In the genomic region with DNA sequence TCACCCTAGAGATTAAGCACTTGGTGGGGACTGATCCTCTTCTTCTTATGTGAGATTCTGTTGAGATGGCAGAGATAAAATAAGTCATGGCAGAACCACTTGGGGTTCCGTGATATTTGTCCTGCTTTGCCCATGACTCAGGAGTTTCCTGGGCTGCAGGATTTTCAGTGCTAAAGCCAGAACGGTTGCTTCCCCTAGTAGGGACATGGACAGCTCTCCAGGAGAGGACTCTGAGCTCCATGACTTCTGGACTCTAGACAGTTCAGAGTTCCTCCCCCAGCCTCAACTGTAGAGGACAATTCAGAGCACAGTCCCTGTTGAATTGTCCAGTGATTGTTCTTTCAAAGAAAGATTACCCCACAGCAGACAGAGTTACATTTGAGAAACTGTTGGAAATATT, we compare ENCODE assay signal across 15 cellular contexts.
DNase-seq lines count a peak whose midpoint lies in the region; ATAC-seq and TF ChIP-seq lines count a peak whose summit lies in the region.
"Had no signal": no experiment of that assay in that cellular context is flagged by ENCODE, and none has a peak within 500 bp of the region (broad histone marks: within the 10 kb centered on the region; RNA-seq: fewer than 3 reads in every experiment).

No MANE protein-coding gene starts in this region.

- H2BK15ac ChIP-seq in IMR-90 (ENCODE audit: low read depth, low read length) = no peak overlapping the region

- no peak overlapping the region for H4K8ac ChIP-seq in IMR-90 (ENCODE audit: low read depth in 2 of 2, low read length in 2 of 2)

- H3K27me3 Mint-ChIP-seq in endodermal cell (ENCODE audit: insufficient read depth) (peaks cover 5% of the 10 kb centered on the region), nephron (ENCODE audit: low read depth) (peaks cover 4% of the 10 kb centered on the region)

- TF ChIP-seq CTCF in IMR-90 (conservative IDR thresholded peaks at IDR 0.05; ENCODE audit: low read depth, low read length) (no peak), endodermal cell (conservative IDR thresholded peaks at IDR 0.05) (no peak), nephron (IDR thresholded peaks at IDR 0.05; ENCODE audit: unreplicated experiment in 3 of 3) (no peak)

- BruUV-seq in IMR-90 (replicated peaks; lab: Mats Ljungman, UMichigan) = no TSS peak

- dilution Hi-C loops in IMR-90 (cut with HindIII; ENCODE audit: low sequenced_read_pairs, unreplicated experiment) = no loop called here

- no peak overlapping the region for H2AK5ac ChIP-seq in IMR-90 (ENCODE audit: low read depth, low read length)

- in situ Hi-C loops in IMR-90 (cut with MboI; ENCODE audit: low sequenced_read_pairs) = loop anchor here (25.0 kb wide), 1 partner anchor 515 kb away; no protein-coding TSS in a partner anchor

- H3K4me1 Mint-ChIP-seq in endodermal cell (peaks cover 23% of the 10 kb centered on the region), nephron (peaks cover 38% of the 10 kb centered on the region)
- H3K4me1 Mint-ChIP-seq: CD14-positive monocyte had no signal

- POLR2A ChIA-PET in IMR-90 (lab: Charles Lee; ENCODE audit: unreplicated experiment) = no interaction called here

- H4K5ac ChIP-seq in IMR-90 (ENCODE audit: low read depth, low read length) = no peak overlapping the region

- H3K4me2 ChIP-seq in IMR-90 (ENCODE audit: low read depth, low read length) = no peak overlapping the region
- H3K4me2 ChIP-seq in Karpas-422 (ENCODE audit: low read depth, low read length, poor library complexity, severe bottlenecking) = no peak overlapping the region

- H2BK5ac ChIP-seq in IMR-90 (ENCODE audit: low read depth, low read length, poor library complexity, severe bottlenecking) = peak overlapping the region; percentile 20

- H3K27ac Mint-ChIP-seq in endodermal cell = no peak overlapping the region
- peak overlapping the region in 2 of 3 experiments; percentile 32 to 65 for H3K27ac Mint-ChIP-seq in nephron
- H3K27ac Mint-ChIP-seq: CD14-positive monocyte; CD8-positive, alpha-beta T cell had no signal

- no peaks in the 10 kb centered on the region for H3K9me2 ChIP-seq in Karpas-422 (replicated peaks; ENCODE audit: insufficient read depth, low read length)

- no peak overlapping the region for H3K23ac ChIP-seq in IMR-90 (ENCODE audit: low read depth, low read length)

- H3K56ac ChIP-seq in IMR-90 (ENCODE audit: extremely low read depth, insufficient read depth, low read length) = no peak overlapping the region

- H3K9me3 ChIP-seq in IMR-90 (ENCODE audit: control insufficient read depth, insufficient read depth, low read length) (peaks cover 4% of the 10 kb centered on the region), endodermal cell (ENCODE audit: control insufficient read depth, low read length) (no peaks in the 10 kb centered on the region), aorta (ENCODE audit: control insufficient read depth, low read length) (no peaks in the 10 kb centered on the region), Karpas-422 (ENCODE audit: low read length) (no peaks in the 10 kb centered on the region)

- no peaks in the 10 kb centered on the region for H3K27me3 ChIP-seq in IMR-90 (ENCODE audit: control insufficient read depth, insufficient read depth, low read length)
- H3K27me3 ChIP-seq in endodermal cell (ENCODE audit: control insufficient read depth, insufficient read depth, low read length, poor library complexity, severe bottlenecking) = no peaks in the 10 kb centered on the region
- H3K27me3 ChIP-seq in aorta (ENCODE audit: control insufficient read depth in 1 of 2, insufficient read depth in 2 of 2, low read length in 1 of 2) = no peaks in the 10 kb centered on the region
- no peaks in the 10 kb centered on the region for H3K27me3 ChIP-seq in Karpas-422 (ENCODE audit: low read length)

- no peaks in the 10 kb centered on the region for H3K36me3 ChIP-seq in IMR-90 (ENCODE audit: control insufficient read depth, insufficient read depth, low read length)
- H3K36me3 ChIP-seq in endodermal cell (ENCODE audit: control insufficient read depth, insufficient read depth, low read length) = no peaks in the 10 kb centered on the region
- H3K36me3 ChIP-seq in aorta (ENCODE audit: control insufficient read depth in 1 of 2, insufficient read depth in 2 of 2, low read length in 1 of 2) = no peaks in the 10 kb centered on the region
- H3K36me3 ChIP-seq in Karpas-422 (ENCODE audit: insufficient read depth, low read length) = no peaks in the 10 kb centered on the region

- H3K9me3 Mint-ChIP-seq in endodermal cell (no peaks in the 10 kb centered on the region), nephron (no peaks in the 10 kb centered on the region)
- H3K9me3 Mint-ChIP-seq: CD8-positive, alpha-beta T cell had no signal

- H3K79me1 ChIP-seq in IMR-90 (ENCODE audit: low read depth in 1 of 2, low read length in 2 of 2) = no peaks in the 10 kb centered on the region

- DNase-seq in IMR-90 = no peak
- DNase-seq in endodermal cell = no peak
- DNase-seq in aorta = no peak
- no peak for DNase-seq in Karpas-422
- DNase-seq: CD8-positive, alpha-beta T cell; COR-L47; DMS153; DMS79 treated with DMSO at 0.1 percent for 48 hours; GF-D8 had no signal

- no peak for TF ChIP-seq RAD21 in IMR-90 (IDR thresholded peaks at IDR 0.05; ENCODE audit: low read length)

- H4K20me1 ChIP-seq in IMR-90 (ENCODE audit: insufficient read depth, low read length) (no peaks in the 10 kb centered on the region), Karpas-422 (ENCODE audit: insufficient read depth, low read depth, low read length) (no peaks in the 10 kb centered on the region)

- H2BK20ac ChIP-seq in IMR-90 (ENCODE audit: low read depth, low read length) = peak overlapping the region; percentile 49; the same call in 1 of the 2 replicates

- no peak overlapping the region for H3K4ac ChIP-seq in IMR-90 (ENCODE audit: low read depth, low read length)

- no peaks in the 10 kb centered on the region for H3K36me3 Mint-ChIP-seq in endodermal cell (ENCODE audit: low read depth)
- H3K36me3 Mint-ChIP-seq in nephron (ENCODE audit: low read depth) = no peaks in the 10 kb centered on the region
- H3K36me3 Mint-ChIP-seq: CD14-positive monocyte; CD8-positive, alpha-beta T cell had no signal

- H2AFZ ChIP-seq in IMR-90 (replicated peaks; ENCODE audit: low read length, poor library complexity) (no peak overlapping the region), Karpas-422 (ENCODE audit: low read length) (no peak overlapping the region)
- H2AFZ ChIP-seq: GM23248 had no signal

- no peak overlapping the region for H2AK9ac ChIP-seq in IMR-90 (replicated peaks; ENCODE audit: low read depth, low read length, poor library complexity)

- no peak overlapping the region for H3K14ac ChIP-seq in IMR-90 (replicated peaks; ENCODE audit: low read depth, low read length)

- H3K4me3 ChIP-seq in IMR-90 (ENCODE audit: insufficient read depth, low read depth, low read length) = no peak overlapping the region
- H3K4me3 ChIP-seq in endodermal cell (ENCODE audit: low read length) = peak overlapping the region; percentile 13
- H3K4me3 ChIP-seq in aorta (ENCODE audit: low read length in 2 of 2) = no peak overlapping the region
- no peak overlapping the region for H3K4me3 ChIP-seq in Karpas-422 (ENCODE audit: low read length)
- H3K4me3 ChIP-seq: GM23248 had no signal

- H4K91ac ChIP-seq in IMR-90 (ENCODE audit: insufficient read depth, low read depth, low read length) = no peak overlapping the region

- ATAC-seq in IMR-90 (ENCODE audit: low read depth) (no peak), aorta (ENCODE audit: low FRiP score) (peak; percentile 55), HG02938 (IDR thresholded peaks at IDR 0.05; ENCODE audit: unreplicated experiment) (no peak), GM21717 (IDR thresholded peaks at IDR 0.05; ENCODE audit: unreplicated experiment) (no peak)
- ATAC-seq: CD8-positive, alpha-beta T cell; HCT116 had no signal

- H3K4me1 ChIP-seq in IMR-90 (ENCODE audit: control insufficient read depth, insufficient read depth, low read length) (no peaks in the 10 kb centered on the region; the same call in 1 of the 2 replicates), endodermal cell (ENCODE audit: control insufficient read depth, insufficient read depth, low read length) (peaks cover 10% of the 10 kb centered on the region), aorta (ENCODE audit: control insufficient read depth in 1 of 2, insufficient read depth in 2 of 2, low read length in 2 of 2) (no peaks in the 10 kb centered on the region), Karpas-422 (ENCODE audit: low read length) (no peaks in the 10 kb centered on the region)

- intact Hi-C loops in IMR-90 (cut with micrococcal nuclease) (no loop called here), aorta (cut with DNase I) (no loop called here)

- H3K18ac ChIP-seq in IMR-90 (ENCODE audit: low read depth, low read length) = peak overlapping the region; percentile 53; the same call in 1 of the 2 replicates

- no peak for TF ChIP-seq POLR2A in IMR-90 (IDR thresholded peaks at IDR 0.05; ENCODE audit: low read depth, low read length)

- 0% methylated on average over 1 of the region's 2 CpGs; no CpG with 5 or more reads in 1 of the 2 experiments for WGBS in IMR-90 (ENCODE audit: extremely low coverage in 2 of 2, insufficient read length in 1 of 2), 2 experiments
- 87 to 100% methylated on average over 2 of the region's 2 CpGs for whole genome bisulfite sequencing in endodermal cell (ENCODE audit: insufficient coverage in 1 of 2, insufficient read length in 1 of 2), 2 experiments
- WGBS in aorta, 2 donors = 63 to 65% methylated on average over 2 of the region's 2 CpGs

- H3K9ac ChIP-seq in IMR-90 (ENCODE audit: low read depth, low read length) (no peak overlapping the region), endodermal cell (ENCODE audit: extremely low read depth, low read length, poor library complexity, severe bottlenecking) (no peak overlapping the region), Karpas-422 (ENCODE audit: low read length) (no peak overlapping the region)
- H3K9ac ChIP-seq: GM23248 had no signal

- H3K4me3 Mint-ChIP-seq in endodermal cell (no peak overlapping the region), nephron (no peak overlapping the region)
- H3K4me3 Mint-ChIP-seq: CD14-positive monocyte; CD8-positive, alpha-beta T cell had no signal

- H2BK120ac ChIP-seq in IMR-90 (ENCODE audit: low read depth, low read length) = peak overlapping the region; percentile 52; the same call in 1 of the 2 replicates

- H3K9me1 ChIP-seq in IMR-90 (ENCODE audit: insufficient read depth, low read length) = no peaks in the 10 kb centered on the region

- H3K27ac ChIP-seq in IMR-90 (ENCODE audit: insufficient read depth, low read length) (no peak overlapping the region), endodermal cell (ENCODE audit: low read depth, low read length) (no peak overlapping the region), aorta (ENCODE audit: low read depth in 1 of 2, low read length in 2 of 2) (no peak overlapping the region), Karpas-422 (ENCODE audit: low read length) (no peak overlapping the region)
- H3K27ac ChIP-seq: GM23248 had no signal

- no peaks in the 10 kb centered on the region for H3K79me2 ChIP-seq in Karpas-422 (ENCODE audit: low read length)

- CTCF ChIA-PET in IMR-90 (lab: Yijun Ruan, JAX) = no interaction called here

TF ChIP-seq in IMR-90, 13 proteins besides CTCF, POLR2A, EP300 and RAD21 (continues in another document):
- TF ChIP-seq RFX5 (IDR thresholded peaks at IDR 0.05; ENCODE audit: low read depth, low read length) (no peak), MAZ (IDR thresholded peaks at IDR 0.05; ENCODE audit: borderline replicate concordance, low read depth, low read length) (no peak), MAFK (IDR thresholded peaks at IDR 0.05; ENCODE audit: low read depth, low read length) (no peak)
